15 cellular contexts compared by ENCODE assay signal in the genomic region with DNA sequence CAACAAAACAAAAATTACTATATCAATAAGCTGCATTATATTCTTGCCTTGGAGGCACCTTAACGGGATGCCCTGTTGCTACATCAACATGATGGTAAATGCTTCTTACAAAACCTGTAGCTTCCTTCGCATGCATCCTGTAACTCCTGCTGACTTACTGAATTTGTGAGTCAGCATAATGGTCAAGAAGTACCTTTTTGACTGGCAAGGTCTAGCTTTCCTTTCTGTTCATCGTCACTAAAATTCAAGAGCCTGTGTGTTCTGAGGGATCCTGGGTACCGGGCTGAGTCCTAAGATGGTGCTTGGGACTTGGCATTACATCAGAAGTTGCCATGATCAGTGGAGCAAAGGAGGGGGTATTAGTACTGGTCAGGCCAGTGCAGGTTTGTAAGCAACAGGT. TPM values are rescaled to one million over a fixed set of nuclear protein-coding genes. Genes with fewer than 3 reads are reported as not detected.
A peak's percentile ranks its signal among the peaks of the same experiment; 100 is the strongest.
DNase-seq lines count a peak whose midpoint lies in the region; ATAC-seq lines count a peak whose summit lies in the region.
"Had no signal": no experiment of that assay in that cellular context is flagged by ENCODE, and none has a peak within 500 bp of the region (broad histone marks: within the 10 kb centered on the region; RNA-seq: fewer than 3 reads in every experiment).

No MANE protein-coding gene starts in this region.

- peaks cover 0 to 34% (median 13%) of the 10 kb centered on the region in 5 donors for H3K36me3 ChIP-seq in subcutaneous abdominal adipose tissue (ENCODE audit: control insufficient read depth in 5 of 5, insufficient read depth in 5 of 5, low read length in 5 of 5)

- H3K4me1 Mint-ChIP-seq in activated naive CD4-positive, alpha-beta T cell treated with anti-CD3 and anti-CD28 coated beads for 36 hours (ENCODE audit: low read depth), result peaks cover 23% of the 10 kb centered on the region
- H3K4me1 Mint-ChIP-seq in T-helper 1 cell treated with Interleukin-12 subunit alpha and Interleukin-12 subunit beta and Interleukin-4 antibody, amounts not matched to agents 30 μg/mL and 1 μg/mL, for 36 hours (ENCODE audit: low read depth), result peaks cover 29% of the 10 kb centered on the region

- H3K9me3 Mint-ChIP-seq in activated naive CD4-positive, alpha-beta T cell treated with anti-CD3 and anti-CD28 coated beads for 36 hours, result no peaks in the 10 kb centered on the region
- no peaks in the 10 kb centered on the region for H3K9me3 Mint-ChIP-seq in T-helper 1 cell treated with Interleukin-12 subunit alpha and Interleukin-12 subunit beta and Interleukin-4 antibody, amounts not matched to agents 30 μg/mL and 1 μg/mL, for 36 hours
- H3K9me3 Mint-ChIP-seq: immature natural killer cell, mesothelial cell of epicardium had no signal

- no peaks in the 10 kb centered on the region for H3K27me3 Mint-ChIP-seq in activated naive CD4-positive, alpha-beta T cell treated with anti-CD3 and anti-CD28 coated beads for 36 hours (ENCODE audit: low read depth)
- H3K27me3 Mint-ChIP-seq in T-helper 1 cell treated with Interleukin-12 subunit alpha and Interleukin-12 subunit beta and Interleukin-4 antibody, amounts not matched to agents 30 μg/mL and 1 μg/mL, for 36 hours (ENCODE audit: low read depth), result no peaks in the 10 kb centered on the region

- peak overlapping the region in 2 of 5 donors; percentile 42 to 52 for H3K9ac ChIP-seq in subcutaneous abdominal adipose tissue (ENCODE audit: low read length in 5 of 5)

- peak overlapping the region; percentile 50 for H3K27ac ChIP-seq in subcutaneous abdominal adipose tissue (ENCODE audit: low read depth, low read length)

- CTCF ChIA-PET in activated naive CD4-positive, alpha-beta T cell treated with anti-CD3 and anti-CD28 coated beads for 36 hours (lab: Charles Lee), result interaction anchor here (0.8 to 1.3 kb wide), 3 partner anchors 99 to 195 kb away, joined by 4 to 7 read pairs (median 5); no protein-coding TSS in a partner anchor

- H3K27me3 ChIP-seq in subcutaneous abdominal adipose tissue (ENCODE audit: control insufficient read depth in 5 of 5, insufficient read depth in 4 of 5, low read length in 5 of 5), result no peaks in the 10 kb centered on the region

- H3K4me3 ChIP-seq in subcutaneous abdominal adipose tissue (ENCODE audit: low read depth in 1 of 5, low read length in 5 of 5), result peak overlapping the region; percentile 7 to 68 (median 38)

- H3K36me3 Mint-ChIP-seq in activated naive CD4-positive, alpha-beta T cell treated with anti-CD3 and anti-CD28 coated beads for 36 hours (ENCODE audit: low read depth), result peaks cover 11% of the 10 kb centered on the region
- H3K36me3 Mint-ChIP-seq in T-helper 1 cell treated with Interleukin-12 subunit alpha and Interleukin-12 subunit beta and Interleukin-4 antibody, amounts not matched to agents 30 μg/mL and 1 μg/mL, for 36 hours (ENCODE audit: low read depth), result peaks cover 19% of the 10 kb centered on the region
- H3K36me3 Mint-ChIP-seq: immature natural killer cell had no signal

- H3K27ac Mint-ChIP-seq in activated naive CD4-positive, alpha-beta T cell treated with anti-CD3 and anti-CD28 coated beads for 36 hours, result peak overlapping the region; percentile 44
- H3K27ac Mint-ChIP-seq in T-helper 1 cell treated with Interleukin-12 subunit alpha and Interleukin-12 subunit beta and Interleukin-4 antibody, amounts not matched to agents 30 μg/mL and 1 μg/mL, for 36 hours, result peak overlapping the region; percentile 98
- H3K27ac Mint-ChIP-seq: mesothelial cell of epicardium had no signal

- intact Hi-C loops in activated naive CD4-positive, alpha-beta T cell treated with anti-CD3 and anti-CD28 coated beads for 36 hours (cut with micrococcal nuclease), result loop anchor here (10.0 kb wide), 1 partner anchor 357 kb away; no protein-coding TSS in a partner anchor

- no peak for ATAC-seq in HG03025 (IDR thresholded peaks at IDR 0.05; ENCODE audit: low FRiP score, unreplicated experiment)

- H3K4me3 Mint-ChIP-seq in activated naive CD4-positive, alpha-beta T cell treated with anti-CD3 and anti-CD28 coated beads for 36 hours, result no peak overlapping the region
- peak overlapping the region; percentile 78 for H3K4me3 Mint-ChIP-seq in T-helper 1 cell treated with Interleukin-12 subunit alpha and Interleukin-12 subunit beta and Interleukin-4 antibody, amounts not matched to agents 30 μg/mL and 1 μg/mL, for 36 hours
- H3K4me3 Mint-ChIP-seq: immature natural killer cell, mesothelial cell of epicardium had no signal

- peak; percentile 42 for DNase-seq in activated naive CD4-positive, alpha-beta T cell treated with anti-CD3 and anti-CD28 coated beads for 36 hours
- DNase-seq in activated naive CD4-positive, alpha-beta T cell (lab: John Stamatoyannopoulos, UW), result no peak
- DNase-seq in fibroblast of gingiva (ENCODE audit: low read depth) (peak; percentile 30), NCI-H1436 treated with DMSO at 0.1 percent for 48 hours (lab: John Stamatoyannopoulos, UW) (no peak), NCI-H187 (lab: John Stamatoyannopoulos, UW) (no peak)
- DNase-seq: activated CD4-positive, alpha-beta T cell treated with anti-CD3 and anti-CD28 coated beads for 48 hours; activated gamma-delta T cell treated with Interleukin-2 at 50 U/mL for 16 hours; foreskin melanocyte; immature natural killer cell; NCI-H1092 treated with DMSO at 0.1 percent for 48 hours; NCI-H446 treated with DMSO at 0.1 percent for 48 hours had no signal

- peaks cover 9 to 66% (median 48%) of the 10 kb centered on the region in 5 donors for H3K4me1 ChIP-seq in subcutaneous abdominal adipose tissue (ENCODE audit: control insufficient read depth in 5 of 5, insufficient read depth in 5 of 5, low read length in 5 of 5)

- H3K9me3 ChIP-seq in subcutaneous abdominal adipose tissue (ENCODE audit: control insufficient read depth in 5 of 5, low read length in 5 of 5), result no peaks in the 10 kb centered on the region

RNA-seq across cellular contexts. Expression of a gene that starts 4.9 kb away (rescaled TPM):
- 10 to 100 TPM; 87.7 to 88.5 TPM for total RNA-seq in activated naive CD4-positive, alpha-beta T cell treated with anti-CD3 and anti-CD28 coated beads for 36 hours

Comparison
In these comparisons a context has a peak if more than half of its experiments do, and no peak if none do; other contexts are left out.
1. DNase-seq: peak in activated naive CD4-positive, alpha-beta T cell treated with anti-CD3 and anti-CD28 coated beads for 36 hours (single experiment) and fibroblast of gingiva (single experiment); none in activated naive CD4-positive, alpha-beta T cell (0 of 4), NCI-H1436 treated with DMSO at 0.1 percent for 48 hours (single experiment) and NCI-H187 (0 of 2).